ENCODE assay signal across 29 cellular contexts in the genomic region with DNA sequence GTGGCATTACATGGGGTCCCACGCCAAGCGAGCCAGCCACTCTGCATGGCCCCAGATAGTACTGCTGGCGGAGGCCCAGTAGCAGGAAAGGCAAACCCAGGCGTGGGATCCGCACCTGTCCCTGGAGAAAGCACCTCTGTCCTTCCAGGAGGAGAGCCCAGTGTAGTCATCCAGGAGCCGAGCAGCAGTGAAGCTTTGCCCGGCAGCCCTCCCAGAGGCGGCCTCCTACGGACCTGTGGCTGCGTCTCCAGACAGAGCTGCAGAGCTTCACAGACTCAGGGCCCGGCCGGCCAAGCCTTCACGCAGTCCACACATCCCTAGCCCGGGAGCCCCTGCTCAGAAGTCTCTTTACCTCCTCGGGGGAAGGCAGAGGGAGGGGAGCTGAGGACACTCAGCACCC.
DNase-seq lines count a peak whose midpoint lies in the region; ATAC-seq lines count a peak whose summit lies in the region.
"Had no signal": no experiment of that assay in that cellular context is flagged by ENCODE, and none has a peak within 500 bp of the region (broad histone marks: within the 10 kb centered on the region; RNA-seq: fewer than 3 reads in every experiment).

No MANE protein-coding gene starts in this region.

- H2BK120ac ChIP-seq in neuronal stem cell (ENCODE audit: low read depth, low read length) = no peak overlapping the region

- H3K27me3 ChIP-seq in neuronal stem cell (ENCODE audit: control insufficient read depth in 3 of 3, insufficient read depth in 3 of 3, low read depth in 1 of 3, low read length in 3 of 3) = peaks cover 0 to 27% (median 0%) of the 10 kb centered on the region in 3 experiments
- H3K27me3 ChIP-seq: BE2C; BLaER1; BLaER1 treated with 17β-estradiol and CSF1 and Interleukin-3, amounts not matched to agents 10 nM and 100 nM had no signal

- H3K27ac ChIP-seq in neuronal stem cell (replicated peaks; ENCODE audit: low read length) = no peak overlapping the region
- H3K27ac ChIP-seq: 22Rv1; A549; BLaER1; BLaER1 treated with 17β-estradiol and CSF1 and Interleukin-3, amounts not matched to agents 10 nM and 100 nM; C4-2B had no signal

- H3K4me3 ChIP-seq in neuronal stem cell (ENCODE audit: low read length in 2 of 2) = no peak overlapping the region
- H3K4me3 ChIP-seq: A549; BLaER1; BLaER1 treated with 17β-estradiol and CSF1 and Interleukin-3, amounts not matched to agents 10 nM and 100 nM had no signal

- no peak overlapping the region for H2AFZ ChIP-seq in neuronal stem cell (ENCODE audit: low read length)

- no CpG with 5 or more reads among the region's 15 CpGs for WGBS in neuronal stem cell (ENCODE audit: extremely low coverage in 2 of 2, insufficient read length in 2 of 2, insufficient replicate concordance in 1 of 2), 2 donors

- H3K36me3 ChIP-seq in neuronal stem cell (replicated peaks in 1 of 2; ENCODE audit: control insufficient read depth in 2 of 2, insufficient read depth in 2 of 2, low read length in 2 of 2) = no peaks in the 10 kb centered on the region
- H3K36me3 ChIP-seq: BE2C; BLaER1; BLaER1 treated with 17β-estradiol and CSF1 and Interleukin-3, amounts not matched to agents 10 nM and 100 nM had no signal

- no peak overlapping the region for H2BK5ac ChIP-seq in neuronal stem cell (ENCODE audit: low read length)

- H3K79me1 ChIP-seq in neuronal stem cell (ENCODE audit: low read depth, low read length) = no peaks in the 10 kb centered on the region

- no peak overlapping the region for H3K4ac ChIP-seq in neuronal stem cell (ENCODE audit: low read length)

- peak overlapping the region; percentile 78 for H2AK5ac ChIP-seq in neuronal stem cell (ENCODE audit: low read depth, low read length)

- ATAC-seq in Right ventricle myocardium inferior (no peak), left ventricle myocardium superior (no peak), GM19395 (IDR thresholded peaks at IDR 0.05; ENCODE audit: unreplicated experiment) (no peak)
- ATAC-seq: A549; CD8-positive, alpha-beta T cell had no signal

- no peak overlapping the region for H3K4me2 ChIP-seq in neuronal stem cell (ENCODE audit: insufficient read depth, low read length, poor library complexity, severe bottlenecking)
- H3K4me2 ChIP-seq: A549; BLaER1; BLaER1 treated with 17β-estradiol and CSF1 and Interleukin-3, amounts not matched to agents 10 nM and 100 nM had no signal

- H3K23ac ChIP-seq in neuronal stem cell (ENCODE audit: low read depth, low read length, poor library complexity) = no peak overlapping the region

- no peak overlapping the region for H3K9ac ChIP-seq in neuronal stem cell (ENCODE audit: low read depth, low read length, poor library complexity)
- H3K9ac ChIP-seq: BLaER1; BLaER1 treated with 17β-estradiol and CSF1 and Interleukin-3, amounts not matched to agents 10 nM and 100 nM had no signal

- H3K14ac ChIP-seq in neuronal stem cell (ENCODE audit: low read length) = peak overlapping the region; percentile 63

- DNase-seq in Right ventricle myocardium inferior (ENCODE audit: missing footprints) = peak; percentile 57
- no peak for DNase-seq in left ventricle myocardium superior
- DNase-seq in neuronal stem cell (ENCODE audit: low spot score) = no peak
- DNase-seq: 8988T; ACHN; AML-193; BE2C; C1 segment of cervical spinal cord; Caco-2; Calu3; CD4-positive, alpha-beta memory T cell; CD4-positive, alpha-beta T cell; CD4-positive, CD25-positive, alpha-beta regulatory T cell; CD8-positive, alpha-beta memory T cell; CD8-positive, alpha-beta T cell; COR-L47; DMS 273 treated with DMSO at 0.1 percent for 48 hours; DMS153; DMS53; DMS79; DMS79 treated with DMSO at 0.1 percent for 48 hours; DND-41; EL had no signal

- no peak overlapping the region for H2BK15ac ChIP-seq in neuronal stem cell (ENCODE audit: low read length)

- no peaks in the 10 kb centered on the region for H3K9me3 ChIP-seq in neuronal stem cell (replicated peaks in 1 of 2; ENCODE audit: control insufficient read depth in 2 of 2, insufficient read depth in 1 of 2, low read depth in 1 of 2, low read length in 2 of 2)
- H3K9me3 ChIP-seq: A549; BE2C; BLaER1; BLaER1 treated with 17β-estradiol and CSF1 and Interleukin-3, amounts not matched to agents 10 nM and 100 nM; Caco-2 had no signal

- intact Hi-C loops in Right ventricle myocardium inferior (cut with DNase I) = no loop called here
- intact Hi-C loops in left ventricle myocardium superior (cut with micrococcal nuclease) = no loop called here

- no peak overlapping the region for H4K8ac ChIP-seq in neuronal stem cell (ENCODE audit: low read depth, low read length)

- H2BK12ac ChIP-seq in neuronal stem cell (ENCODE audit: low read length) = no peak overlapping the region

- peaks cover 0 to 4% of the 10 kb centered on the region in 2 donors for H3K4me1 ChIP-seq in neuronal stem cell (ENCODE audit: control insufficient read depth in 2 of 2, insufficient read depth in 1 of 2, low read depth in 1 of 2, low read length in 2 of 2)
- H3K4me1 ChIP-seq: A549; BLaER1; BLaER1 treated with 17β-estradiol and CSF1 and Interleukin-3, amounts not matched to agents 10 nM and 100 nM; Caco-2 had no signal

- no peak overlapping the region for H4K91ac ChIP-seq in neuronal stem cell (ENCODE audit: low read depth, low read length, poor library complexity)

- peak overlapping the region; percentile 17 for H3K18ac ChIP-seq in neuronal stem cell (ENCODE audit: low read length)
